Comparison of ENCODE assay signal across 2 cellular contexts in genomic region chrX:134713618-134714107, GRCh38.
TF ChIP-seq lines count a peak whose summit lies in the region.

No MANE protein-coding gene starts in this region.

TF ChIP-seq in IMR-90, 13 proteins besides CTCF, POLR2A, EP300 and RAD21 (continued from another document):
- TF ChIP-seq USF2 (IDR thresholded peaks at IDR 0.05; ENCODE audit: low read depth, low read length) (no peak), NFE2L2 (IDR thresholded peaks at IDR 0.05; ENCODE audit: low read depth, low read length) (no peak), SMC3 (IDR thresholded peaks at IDR 0.05; ENCODE audit: low read depth, low read length) (no peak), RFX5 (IDR thresholded peaks at IDR 0.05; ENCODE audit: low read depth, low read length) (no peak)

TF ChIP-seq in WTC11, 78 proteins besides CTCF, POLR2A, EP300 and RAD21 (continued from another document):
- TF ChIP-seq AR (CRISPR knock-in tag; IDR thresholded peaks at IDR 0.05) (no peak), KAT7 (CRISPR knock-in tag; IDR thresholded peaks at IDR 0.05; ENCODE audit: borderline replicate concordance) (no peak), ZNF425 (CRISPR knock-in tag; conservative IDR thresholded peaks at IDR 0.05) (no peak), ZNF317 (CRISPR knock-in tag; IDR thresholded peaks at IDR 0.05; ENCODE audit: borderline replicate concordance, low read depth) (no peak), TCF7 (CRISPR knock-in tag; IDR thresholded peaks at IDR 0.05; ENCODE audit: low read depth) (no peak), ZNF396 (CRISPR knock-in tag; IDR thresholded peaks at IDR 0.05; ENCODE audit: borderline replicate concordance) (no peak)
